ENCODE assay signal across 9 cellular contexts in genomic region chr12:6540181-6540877, GRCh38. TPM values are rescaled to one million over a fixed set of nuclear protein-coding genes. Genes with fewer than 3 reads are reported as not detected.
A peak's percentile ranks its signal among the peaks of the same experiment; 100 is the strongest.
DNase-seq lines count a peak whose midpoint lies in the region; ATAC-seq and TF ChIP-seq lines count a peak whose summit lies in the region.
"Had no signal": no experiment of that assay in that cellular context is flagged by ENCODE, and none has a peak within 500 bp of the region (broad histone marks: within the 10 kb centered on the region; RNA-seq: fewer than 3 reads in every experiment).

No MANE protein-coding gene starts in this region.

- no peaks in the 10 kb centered on the region for H3K27me3 ChIP-seq in CD4-positive, CD25-positive, alpha-beta regulatory T cell (ENCODE audit: control insufficient read depth, insufficient read depth, low read length)
- H3K27me3 ChIP-seq in PC-3 (ENCODE audit: low read length) (no peaks in the 10 kb centered on the region), ascending aorta (no peaks in the 10 kb centered on the region), hepatocyte (no peaks in the 10 kb centered on the region), smooth muscle cell (ENCODE audit: low read depth) (no peaks in the 10 kb centered on the region)

- H3K36me3 Mint-ChIP-seq in CD4-positive, CD25-positive, alpha-beta regulatory T cell, result peaks cover 14% of the 10 kb centered on the region
- H3K36me3 Mint-ChIP-seq in HFFc6 (ENCODE audit: low read depth), result peaks cover 39% of the 10 kb centered on the region

- H3K9me2 ChIP-seq in PC-3 (replicated peaks; ENCODE audit: low read length) (no peaks in the 10 kb centered on the region), hepatocyte (replicated peaks; ENCODE audit: insufficient read depth) (no peaks in the 10 kb centered on the region)

- H3K9me3 Mint-ChIP-seq in CD4-positive, CD25-positive, alpha-beta regulatory T cell, result no peaks in the 10 kb centered on the region
- peaks cover 25% of the 10 kb centered on the region for H3K9me3 Mint-ChIP-seq in HFFc6

- H3K4me1 ChIP-seq in CD4-positive, CD25-positive, alpha-beta regulatory T cell (ENCODE audit: control insufficient read depth, insufficient read depth, low read length, poor library complexity, severe bottlenecking), result peaks cover 59% of the 10 kb centered on the region
- H3K4me1 ChIP-seq in PC-3 (ENCODE audit: insufficient read depth, low read length) (peaks cover 22% of the 10 kb centered on the region), ascending aorta (peaks cover 23 to 31% of the 10 kb centered on the region in 2 donors), hepatocyte (ENCODE audit: insufficient read depth) (peaks cover 37% of the 10 kb centered on the region), smooth muscle cell (ENCODE audit: low read depth) (peaks cover 10% of the 10 kb centered on the region)

- H3K4me2 ChIP-seq in PC-3 (ENCODE audit: low read length), result peak overlapping the region; percentile 73
- peak overlapping the region; percentile 68 for H3K4me2 ChIP-seq in hepatocyte
- peak overlapping the region; percentile 27 for H3K4me2 ChIP-seq in smooth muscle cell
- H3K4me2 ChIP-seq: KMS-11 had no signal

- H3K4me1 Mint-ChIP-seq in CD4-positive, CD25-positive, alpha-beta regulatory T cell, result peaks cover 10 to 68% (median 25%) of the 10 kb centered on the region in 4 donors
- H3K4me1 Mint-ChIP-seq in HFFc6 (ENCODE audit: low read depth), result peaks cover 61% of the 10 kb centered on the region

- H3K9ac ChIP-seq in PC-3 (ENCODE audit: low read length), result no peak overlapping the region
- H3K9ac ChIP-seq in smooth muscle cell (ENCODE audit: low read depth), result no peak overlapping the region
- H3K9ac ChIP-seq: KMS-11 had no signal

- H2AFZ ChIP-seq in PC-3 (ENCODE audit: low read length), result peak overlapping the region; percentile 5; the same call in 1 of the 2 replicates
- no peak overlapping the region for H2AFZ ChIP-seq in hepatocyte
- H2AFZ ChIP-seq in smooth muscle cell (ENCODE audit: low read depth), result no peak overlapping the region

- peak; percentile 44 to 52 for ATAC-seq in CD4-positive, CD25-positive, alpha-beta regulatory T cell (ENCODE audit: low read depth in 2 of 2)
- ATAC-seq in PC-3, result peak; percentile 59

- H3K27ac Mint-ChIP-seq in CD4-positive, CD25-positive, alpha-beta regulatory T cell, result peak overlapping the region; percentile 76 to 91 (median 87)
- H3K27ac Mint-ChIP-seq in HFFc6, result peak overlapping the region; percentile 100

- TF ChIP-seq CTCF in HFFc6 (IDR thresholded peaks at IDR 0.05) (no peak), PC-3 (conservative IDR thresholded peaks at IDR 0.05; ENCODE audit: low read depth, low read length) (no peak), ascending aorta (IDR thresholded peaks at IDR 0.05) (no peak), hepatocyte (IDR thresholded peaks at IDR 0.05; ENCODE audit: poor library complexity) (no peak), smooth muscle cell (IDR thresholded peaks at IDR 0.05; ENCODE audit: borderline replicate concordance, insufficient read depth, poor library complexity, severe bottlenecking) (no peak)

- peak overlapping the region; percentile 72 to 90 (median 81) for H3K4me3 Mint-ChIP-seq in CD4-positive, CD25-positive, alpha-beta regulatory T cell
- H3K4me3 Mint-ChIP-seq in HFFc6, result peak overlapping the region; percentile 95

- no peak overlapping the region for H3K4me3 ChIP-seq in CD4-positive, CD25-positive, alpha-beta regulatory T cell (ENCODE audit: low read depth, low read length)
- peak overlapping the region; percentile 36 for H3K4me3 ChIP-seq in PC-3 (ENCODE audit: low read length)
- peak overlapping the region in 1 of 2 donors; percentile 21 for H3K4me3 ChIP-seq in ascending aorta
- no peak overlapping the region for H3K4me3 ChIP-seq in hepatocyte
- H3K4me3 ChIP-seq in smooth muscle cell, result no peak overlapping the region

- H3F3A ChIP-seq in PC-3 (ENCODE audit: low read length, unreplicated experiment) (peaks cover 22% of the 10 kb centered on the region), smooth muscle cell (ENCODE audit: low read depth) (peaks cover 61% of the 10 kb centered on the region)

- intact Hi-C loops in PC-3 (cut with micrococcal nuclease), result no loop called here
- intact Hi-C loops in ascending aorta (cut with DNase I), result loop anchor here (1.0 kb wide), 1 partner anchor 11 kb away; no protein-coding TSS in a partner anchor

- peaks cover 10% of the 10 kb centered on the region for H3K27me3 Mint-ChIP-seq in CD4-positive, CD25-positive, alpha-beta regulatory T cell
- H3K27me3 Mint-ChIP-seq in HFFc6 (ENCODE audit: insufficient read depth), result peaks cover 52% of the 10 kb centered on the region

- BruUV-seq in PC-3 (replicated peaks; lab: Mats Ljungman, UMichigan), result no TSS peak

- POLR2A ChIA-PET in PC-3 (lab: Charles Lee; ENCODE audit: unreplicated experiment), result no interaction called here

- peak; percentile 34 to 64 (median 56) for DNase-seq in CD4-positive, CD25-positive, alpha-beta regulatory T cell
- DNase-seq in HFFc6 (peak; percentile 94), PC-3 (peak; percentile 77), ascending aorta (ENCODE audit: low spot score in 2 of 2) (peak; percentile 83 to 97), hepatocyte (ENCODE audit: low spot score) (peak; percentile 93), smooth muscle cell (lab: John Stamatoyannopoulos, UW; ENCODE audit: unreplicated experiment) (peak; percentile 56), OCI-M2 (lab: John Stamatoyannopoulos, UW; ENCODE audit: unreplicated experiment) (no peak), RKO (ENCODE audit: low spot score) (no peak)

- peaks cover 26% of the 10 kb centered on the region for H3K36me3 ChIP-seq in CD4-positive, CD25-positive, alpha-beta regulatory T cell (ENCODE audit: control insufficient read depth, insufficient read depth, low read length)
- H3K36me3 ChIP-seq in PC-3 (ENCODE audit: low read depth, low read length) (peaks cover 25% of the 10 kb centered on the region), ascending aorta (peaks cover 39 to 66% of the 10 kb centered on the region in 2 donors), hepatocyte (replicated peaks; ENCODE audit: insufficient read depth, low read depth) (no peaks in the 10 kb centered on the region), smooth muscle cell (ENCODE audit: low read depth) (no peaks in the 10 kb centered on the region)

- peak overlapping the region; percentile 53 for H3K27ac ChIP-seq in CD4-positive, CD25-positive, alpha-beta regulatory T cell (ENCODE audit: insufficient read depth, low read length, poor library complexity, severe bottlenecking)
- H3K27ac ChIP-seq in PC-3 (ENCODE audit: low read length) (peak overlapping the region; percentile 14), ascending aorta (peak overlapping the region; percentile 85 to 98), hepatocyte (peak overlapping the region; percentile 95), smooth muscle cell (ENCODE audit: low read depth) (peak overlapping the region; percentile 74)
- H3K27ac ChIP-seq: KMS-11 had no signal

- H4K20me1 ChIP-seq in PC-3 (ENCODE audit: low read length), result peaks cover 36% of the 10 kb centered on the region
- H4K20me1 ChIP-seq in hepatocyte (ENCODE audit: insufficient read depth, poor library complexity, severe bottlenecking), result peaks cover 31% of the 10 kb centered on the region
- H4K20me1 ChIP-seq in smooth muscle cell (ENCODE audit: low read depth), result peaks cover 51% of the 10 kb centered on the region

- CTCF ChIA-PET in PC-3 (lab: Charles Lee), result interaction anchor here (0.6 to 1.5 kb wide), 4 partner anchors 12 to 246 kb away, joined by 3 to 8 read pairs (median 6); no protein-coding TSS in a partner anchor

- H3K79me2 ChIP-seq in PC-3 (ENCODE audit: low read length) (peaks cover 22% of the 10 kb centered on the region), hepatocyte (peaks cover 18% of the 10 kb centered on the region), smooth muscle cell (ENCODE audit: low read depth) (peaks cover 20% of the 10 kb centered on the region)

- WGBS in hepatocyte (ENCODE audit: low lambda C conversion rate, missing lambda C conversion rate), result 27% methylated on average over 35 of the region's 35 CpGs
- WGBS in smooth muscle cell (ENCODE audit: low lambda C conversion rate), result 15% methylated on average over 35 of the region's 35 CpGs

- H3K9me3 ChIP-seq in CD4-positive, CD25-positive, alpha-beta regulatory T cell (ENCODE audit: control insufficient read depth in 2 of 2, low read length in 2 of 2), result no peaks in the 10 kb centered on the region
- no peaks in the 10 kb centered on the region for H3K9me3 ChIP-seq in PC-3 (ENCODE audit: low read length)
- H3K9me3 ChIP-seq in ascending aorta, result no peaks in the 10 kb centered on the region
- no peaks in the 10 kb centered on the region for H3K9me3 ChIP-seq in hepatocyte (ENCODE audit: low read depth)
- no peaks in the 10 kb centered on the region for H3K9me3 ChIP-seq in smooth muscle cell (replicated peaks; ENCODE audit: low read depth)

RNA-seq across cellular contexts. Expression of gene GAPDH, which starts 6.0 kb away (rescaled TPM):
- 669 TPM for total RNA-seq in CD4-positive, CD25-positive, alpha-beta regulatory T cell
- polyA plus RNA-seq in CD4-positive, CD25-positive, alpha-beta regulatory T cell, result 1,000 to 10,000 TPM; 1,962 to 2,973 (median 2,405) TPM
- 1,000 to 10,000 TPM; 6,263 to 7,539 (median 6,900) TPM for total RNA-seq in HFFc6 (2021; fragmentation: NEBNext Ultra II Directional; extraction: Animal tissue kit (Norgen Biotek cat#: 25700))
- 6,976 and 7,326 TPM in 2 replicates for total RNA-seq in PC-3 (2014; rRNA removed)
- 3,445 TPM for total RNA-seq in ascending aorta
- total RNA-seq in hepatocyte, result 1,719 and 1,827 TPM in 2 replicates
- polyA plus RNA-seq in hepatocyte, result 2,607 and 2,708 TPM in 2 replicates
- 5,015 and 5,158 TPM in 2 replicates for total RNA-seq in smooth muscle cell
- polyA plus RNA-seq in smooth muscle cell, result 9,934 and 11,119 TPM in 2 replicates

RNA-seq across cellular contexts. Expression of gene IFFO1, which starts 15.5 kb away (rescaled TPM):
- total RNA-seq in CD4-positive, CD25-positive, alpha-beta regulatory T cell, result 46.6 TPM
- polyA plus RNA-seq in CD4-positive, CD25-positive, alpha-beta regulatory T cell, result 10 to 100 TPM in 1 of 4 donors, 1 to 10 TPM in 3; 5.6 to 10.4 (median 8.3) TPM
- 10 to 100 TPM; 25.9 to 35.6 (median 29.2) TPM for total RNA-seq in HFFc6 (2021; fragmentation: NEBNext Ultra II Directional; extraction: Animal tissue kit (Norgen Biotek cat#: 25700))
- 0.11 and 1.0 TPM in 2 replicates for total RNA-seq in PC-3 (2014; rRNA removed)
- total RNA-seq in ascending aorta, result 35.0 TPM
- 5.4 and 7.5 TPM in 2 replicates for total RNA-seq in hepatocyte
- 11.2 and 15.2 TPM in 2 replicates for polyA plus RNA-seq in hepatocyte
- 4.2 and 5.2 TPM in 2 replicates for total RNA-seq in smooth muscle cell
- polyA plus RNA-seq in smooth muscle cell, result 13.3 and 19.1 TPM in 2 replicates

RNA-seq across cellular contexts. Expression of gene NOP2, which starts 27.8 kb away (rescaled TPM):
- 77.5 TPM for total RNA-seq in CD4-positive, CD25-positive, alpha-beta regulatory T cell
- polyA plus RNA-seq in CD4-positive, CD25-positive, alpha-beta regulatory T cell, result 10 to 100 TPM; 13.2 to 34.0 (median 22.5) TPM
- 10 to 100 TPM; 39.5 to 60.5 (median 42.6) TPM for total RNA-seq in HFFc6 (2021; fragmentation: NEBNext Ultra II Directional; extraction: Animal tissue kit (Norgen Biotek cat#: 25700))
- 63.3 and 83.8 TPM in 2 replicates for total RNA-seq in PC-3 (2014; rRNA removed)
- total RNA-seq in ascending aorta, result 77.4 TPM
- total RNA-seq in hepatocyte, result 36.1 and 40.3 TPM in 2 replicates
- 37.8 and 38.1 TPM in 2 replicates for polyA plus RNA-seq in hepatocyte
- total RNA-seq in smooth muscle cell, result 29.7 and 41.9 TPM in 2 replicates
- polyA plus RNA-seq in smooth muscle cell, result 23.6 and 30.4 TPM in 2 replicates

RNA-seq across cellular contexts. Expression of gene NCAPD2, which starts 46.4 kb away (rescaled TPM):
- 32.8 TPM for total RNA-seq in CD4-positive, CD25-positive, alpha-beta regulatory T cell
- 10 to 100 TPM; 21.5 to 29.1 (median 26.3) TPM for polyA plus RNA-seq in CD4-positive, CD25-positive, alpha-beta regulatory T cell
- 10 to 100 TPM; 42.2 to 75.9 (median 65.4) TPM for total RNA-seq in HFFc6 (2021; fragmentation: NEBNext Ultra II Directional; extraction: Animal tissue kit (Norgen Biotek cat#: 25700))
- total RNA-seq in PC-3 (2014; rRNA removed) (105 TPM in 2 replicates), ascending aorta (11.7 TPM), hepatocyte (26.7 and 31.4 TPM in 2 replicates), smooth muscle cell (22.7 and 78.9 TPM in 2 replicates)
- polyA plus RNA-seq in hepatocyte (13.7 and 17.4 TPM in 2 replicates), smooth muscle cell (17.6 and 21.5 TPM in 2 replicates)

RNA-seq across cellular contexts. Expression of gene MRPL51, which starts 47.3 kb away (rescaled TPM):
- 40.5 TPM for total RNA-seq in CD4-positive, CD25-positive, alpha-beta regulatory T cell
- 100 to 1,000 TPM; 243 to 372 (median 253) TPM for polyA plus RNA-seq in CD4-positive, CD25-positive, alpha-beta regulatory T cell
- total RNA-seq in HFFc6 (2021; fragmentation: NEBNext Ultra II Directional; extraction: Animal tissue kit (Norgen Biotek cat#: 25700)), result 100 to 1,000 TPM; 227 to 290 (median 257) TPM
- total RNA-seq in PC-3 (2014; rRNA removed), result 135 and 157 TPM in 2 replicates
- 112 TPM for total RNA-seq in ascending aorta
- total RNA-seq in hepatocyte, result 57.4 and 81.6 TPM in 2 replicates
- 231 and 267 TPM in 2 replicates for polyA plus RNA-seq in hepatocyte
- 122 and 126 TPM in 2 replicates for total RNA-seq in smooth muscle cell
- 364 and 377 TPM in 2 replicates for polyA plus RNA-seq in smooth muscle cell

Comparison
In these comparisons a context has a peak if more than half of its experiments do, and no peak if none do; other contexts are left out.
1. DNase-seq: peak in CD4-positive, CD25-positive, alpha-beta regulatory T cell (3 of 3), HFFc6 (single experiment), PC-3 (single experiment), ascending aorta (2 of 2), hepatocyte (single experiment) and smooth muscle cell (single experiment); none in OCI-M2 (single experiment) and RKO (single experiment).
2. H3K27ac ChIP-seq: peak in every context shown above with its lines; median percentile 95 in hepatocyte; 92 in ascending aorta; 74 in smooth muscle cell; 53 in CD4-positive, CD25-positive, alpha-beta regulatory T cell; 14 in PC-3.
3. Peak in every context shown above with its lines, with median percentiles within 50 percentile points of each other: H3K4me2 ChIP-seq.